ENCODE assay signal across 2 cellular contexts in genomic region chr1:245182028-245182427, GRCh38.
TF ChIP-seq lines count a peak whose summit lies in the region.

No MANE protein-coding gene starts in this region.

TF ChIP-seq in GM23338, 12 proteins besides CTCF, POLR2A, EP300 and RAD21:
- TF ChIP-seq, protein P1, sequence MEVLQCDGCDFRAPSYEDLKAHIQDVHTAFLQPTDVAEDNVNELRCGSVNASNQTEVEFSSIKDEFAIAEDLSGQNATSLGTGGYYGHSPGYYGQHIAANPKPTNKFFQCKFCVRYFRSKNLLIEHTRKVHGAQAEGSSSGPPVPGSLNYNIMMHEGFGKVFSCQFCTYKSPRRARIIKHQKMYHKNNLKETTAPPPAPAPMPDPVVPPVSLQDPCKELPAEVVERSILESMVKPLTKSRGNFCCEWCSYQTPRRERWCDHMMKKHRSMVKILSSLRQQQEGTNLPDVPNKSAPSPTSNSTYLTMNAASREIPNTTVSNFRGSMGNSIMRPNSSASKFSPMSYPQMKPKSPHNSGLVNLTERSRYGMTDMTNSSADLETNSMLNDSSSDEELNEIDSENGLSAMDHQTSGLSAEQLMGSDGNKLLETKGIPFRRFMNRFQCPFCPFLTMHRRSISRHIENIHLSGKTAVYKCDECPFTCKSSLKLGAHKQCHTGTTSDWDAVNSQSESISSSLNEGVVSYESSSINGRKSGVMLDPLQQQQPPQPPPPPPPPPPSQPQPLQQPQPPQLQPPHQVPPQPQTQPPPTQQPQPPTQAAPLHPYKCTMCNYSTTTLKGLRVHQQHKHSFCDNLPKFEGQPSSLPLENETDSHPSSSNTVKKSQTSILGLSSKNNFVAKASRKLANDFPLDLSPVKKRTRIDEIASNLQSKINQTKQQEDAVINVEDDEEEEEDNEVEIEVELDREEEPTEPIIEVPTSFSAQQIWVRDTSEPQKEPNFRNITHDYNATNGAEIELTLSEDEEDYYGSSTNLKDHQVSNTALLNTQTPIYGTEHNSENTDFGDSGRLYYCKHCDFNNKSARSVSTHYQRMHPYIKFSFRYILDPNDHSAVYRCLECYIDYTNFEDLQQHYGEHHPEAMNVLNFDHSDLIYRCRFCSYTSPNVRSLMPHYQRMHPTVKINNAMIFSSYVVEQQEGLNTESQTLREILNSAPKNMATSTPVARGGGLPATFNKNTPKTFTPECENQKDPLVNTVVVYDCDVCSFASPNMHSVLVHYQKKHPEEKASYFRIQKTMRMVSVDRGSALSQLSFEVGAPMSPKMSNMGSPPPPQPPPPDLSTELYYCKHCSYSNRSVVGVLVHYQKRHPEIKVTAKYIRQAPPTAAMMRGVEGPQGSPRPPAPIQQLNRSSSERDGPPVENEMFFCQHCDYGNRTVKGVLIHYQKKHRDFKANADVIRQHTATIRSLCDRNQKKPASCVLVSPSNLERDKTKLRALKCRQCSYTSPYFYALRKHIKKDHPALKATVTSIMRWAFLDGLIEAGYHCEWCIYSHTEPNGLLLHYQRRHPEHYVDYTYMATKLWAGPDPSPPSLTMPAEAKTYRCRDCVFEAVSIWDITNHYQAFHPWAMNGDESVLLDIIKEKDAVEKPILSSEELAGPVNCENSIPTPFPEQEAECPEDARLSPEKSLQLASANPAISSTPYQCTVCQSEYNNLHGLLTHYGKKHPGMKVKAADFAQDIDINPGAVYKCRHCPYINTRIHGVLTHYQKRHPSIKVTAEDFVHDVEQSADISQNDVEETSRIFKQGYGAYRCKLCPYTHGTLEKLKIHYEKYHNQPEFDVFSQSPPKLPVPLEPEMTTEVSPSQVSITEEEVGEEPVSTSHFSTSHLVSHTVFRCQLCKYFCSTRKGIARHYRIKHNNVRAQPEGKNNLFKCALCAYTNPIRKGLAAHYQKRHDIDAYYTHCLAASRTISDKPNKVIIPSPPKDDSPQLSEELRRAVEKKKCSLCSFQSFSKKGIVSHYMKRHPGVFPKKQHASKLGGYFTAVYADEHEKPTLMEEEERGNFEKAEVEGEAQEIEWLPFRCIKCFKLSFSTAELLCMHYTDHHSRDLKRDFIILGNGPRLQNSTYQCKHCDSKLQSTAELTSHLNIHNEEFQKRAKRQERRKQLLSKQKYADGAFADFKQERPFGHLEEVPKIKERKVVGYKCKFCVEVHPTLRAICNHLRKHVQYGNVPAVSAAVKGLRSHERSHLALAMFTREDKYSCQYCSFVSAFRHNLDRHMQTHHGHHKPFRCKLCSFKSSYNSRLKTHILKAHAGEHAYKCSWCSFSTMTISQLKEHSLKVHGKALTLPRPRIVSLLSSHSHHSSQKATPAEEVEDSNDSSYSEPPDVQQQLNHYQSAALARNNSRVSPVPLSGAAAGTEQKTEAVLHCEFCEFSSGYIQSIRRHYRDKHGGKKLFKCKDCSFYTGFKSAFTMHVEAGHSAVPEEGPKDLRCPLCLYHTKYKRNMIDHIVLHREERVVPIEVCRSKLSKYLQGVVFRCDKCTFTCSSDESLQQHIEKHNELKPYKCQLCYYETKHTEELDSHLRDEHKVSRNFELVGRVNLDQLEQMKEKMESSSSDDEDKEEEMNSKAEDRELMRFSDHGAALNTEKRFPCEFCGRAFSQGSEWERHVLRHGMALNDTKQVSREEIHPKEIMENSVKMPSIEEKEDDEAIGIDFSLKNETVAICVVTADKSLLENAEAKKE (CRISPR knock-in tag; IDR thresholded peaks at IDR 0.05), result no peak
- TF ChIP-seq ZNF331 (CRISPR knock-in tag; IDR thresholded peaks at IDR 0.05; ENCODE audit: low read depth) (no peak), POLR2AphosphoS5 (IDR thresholded peaks at IDR 0.05; ENCODE audit: low read depth) (no peak), JUNB (IDR thresholded peaks at IDR 0.05; ENCODE audit: unreplicated experiment) (no peak), REST (IDR thresholded peaks at IDR 0.05; ENCODE audit: unreplicated experiment) (no peak), ZNF114 (CRISPR knock-in tag; IDR thresholded peaks at IDR 0.05) (no peak)

TF ChIP-seq in H1, 55 proteins besides CTCF, POLR2A, EP300 and RAD21:
- TF ChIP-seq KDM5A (IDR thresholded peaks at IDR 0.05; ENCODE audit: low read length) (no peak), JUND (IDR thresholded peaks at IDR 0.05; ENCODE audit: low read length) (no peak), MAFK (IDR thresholded peaks at IDR 0.05; ENCODE audit: low read depth, low read length) (no peak), EZH2 (IDR thresholded peaks at IDR 0.05; ENCODE audit: low read depth, low read length, severe bottlenecking) (no peak), ASH2L (IDR thresholded peaks at IDR 0.05; ENCODE audit: low read length) (no peak), TAF7 (optimal IDR thresholded peaks at IDR 0.05; ENCODE audit: borderline replicate concordance, low read depth, low read length) (no peak), YY1 (IDR thresholded peaks at IDR 0.05; ENCODE audit: low read depth, low read length) (no peak), KDM1A (IDR thresholded peaks at IDR 0.05; ENCODE audit: borderline replicate concordance, low read length) (no peak), SP4 (IDR thresholded peaks at IDR 0.05; ENCODE audit: low read length) (no peak)
